In the genomic region with DNA sequence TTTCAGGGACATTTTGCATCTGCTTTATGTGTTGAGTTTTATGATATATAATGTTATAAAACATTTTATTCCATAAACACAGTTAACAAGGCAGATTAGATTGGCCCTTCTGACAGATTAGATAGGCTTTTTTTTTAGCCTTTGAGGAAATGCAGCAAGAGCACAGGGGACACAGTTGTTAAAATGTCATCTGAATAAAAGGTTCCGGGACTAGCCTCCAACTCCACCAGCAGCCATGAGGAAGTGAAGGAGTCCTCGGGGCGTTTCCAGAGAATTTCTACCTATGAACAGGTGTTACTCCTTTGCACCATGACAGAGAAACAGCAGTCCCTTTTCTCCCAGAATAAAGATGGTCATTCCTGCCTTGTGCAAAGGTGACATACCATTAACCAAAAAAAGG, we compare ENCODE assay signal across 29 cellular contexts.
"Had no signal": no experiment of that assay in that cellular context is flagged by ENCODE, and none has a peak within 500 bp of the region (broad histone marks: within the 10 kb centered on the region; RNA-seq: fewer than 3 reads in every experiment).

No MANE protein-coding gene starts in this region.

- H3K27me3 ChIP-seq: breast epithelium, SJCRH30 had no signal

- H3K27ac ChIP-seq: breast epithelium, SJCRH30, SK-N-MC, WERI-Rb-1 had no signal

- FAIRE-seq: K562, TTC549 had no signal

- H3K4me3 ChIP-seq: breast epithelium, K562, SJCRH30, SK-N-MC had no signal

- H3K36me3 ChIP-seq: breast epithelium, SJCRH30, WERI-Rb-1 had no signal

- H3K36me3 Mint-ChIP-seq: activated naive CD8-positive, alpha-beta T cell treated with anti-CD3 and anti-CD28 coated beads for 36 hours had no signal

- H3K4me3 Mint-ChIP-seq: activated CD8-positive, alpha-beta T cell treated with anti-CD3 and anti-CD28 coated beads for 36 hours; activated naive CD8-positive, alpha-beta T cell treated with anti-CD3 and anti-CD28 coated beads for 36 hours; activated T-cell treated with anti-CD3 and anti-CD28 coated beads, Interleukin-2, amount 50 U/mL, for 72 hours; activated T-helper 17 cell treated with anti-CD3 and anti-CD28 coated beads, Interleukin-2, amount 50 U/mL, for 72 hours had no signal

- H3K27ac Mint-ChIP-seq: activated CD8-positive, alpha-beta T cell treated with anti-CD3 and anti-CD28 coated beads for 36 hours; activated naive CD8-positive, alpha-beta T cell treated with anti-CD3 and anti-CD28 coated beads for 36 hours; activated T-cell treated with anti-CD3 and anti-CD28 coated beads, Interleukin-2, amount 50 U/mL, for 72 hours; activated T-helper 17 cell treated with anti-CD3 and anti-CD28 coated beads, Interleukin-2, amount 50 U/mL, for 72 hours had no signal

- DNase-seq: activated CD4-positive, alpha-beta T cell treated with anti-CD3 and anti-CD28 coated beads for 1 hour; activated CD4-positive, alpha-beta T cell treated with anti-CD3 and anti-CD28 coated beads for 48 hours; activated CD4-positive, alpha-beta T cell treated with anti-CD3 and anti-CD28 coated beads, Interleukin-2, amount 50 U/mL, for 4 hours; activated CD4-positive, CD25-positive, alpha-beta regulatory T cell; activated CD8-positive, alpha-beta T cell treated with anti-CD3 and anti-CD28 coated beads for 36 hours; activated effector memory CD4-positive, alpha-beta T cell treated with anti-CD3 and anti-CD28 coated beads, Interleukin-2, amount 50 U/mL, for 16 hours; activated naive CD4-positive, alpha-beta T cell; activated naive CD4-positive, alpha-beta T cell treated with anti-CD3 and anti-CD28 coated beads, Interleukin-2, amount 50 U/mL, for 16 hours; activated naive CD8-positive, alpha-beta T cell treated with anti-CD3 and anti-CD28 coated beads for 36 hours; activated T-cell treated with anti-CD3 and anti-CD28 coated beads, Interleukin-2, amount 50 U/mL, for 1 hour; activated T-cell treated with anti-CD3 and anti-CD28 coated beads, Interleukin-2, amount 50 U/mL, for 72 hours; amniotic stem cell; aorta; NCI-H1105; NCI-H1436; NCI-H1694; NCI-H1930; NCI-H2081 treated with DMSO at 0.1 percent for 48 hours; NCI-H345; NCI-H524 treated with DMSO at 0.1 percent for 48 hours; NK-92 treated with Interleukin-12 subunit alpha and Interleukin-12 subunit beta, amount 100 ng/mL, for 24 hours; Right ventricle myocardium superior; SJCRH30; WERI-Rb-1 had no signal

- ATAC-seq: activated CD8-positive, alpha-beta T cell treated with anti-CD3 and anti-CD28 coated beads for 36 hours; activated T-cell treated with anti-CD3 and anti-CD28 coated beads, Interleukin-2, amount 50 U/mL, for 72 hours; activated T-helper 17 cell treated with anti-CD3 and anti-CD28 coated beads, Interleukin-2, amount 50 U/mL, for 72 hours; K562 had no signal

- H3K9me3 Mint-ChIP-seq: activated CD8-positive, alpha-beta T cell treated with anti-CD3 and anti-CD28 coated beads for 36 hours; activated naive CD8-positive, alpha-beta T cell treated with anti-CD3 and anti-CD28 coated beads for 36 hours; activated T-cell treated with anti-CD3 and anti-CD28 coated beads, Interleukin-2, amount 50 U/mL, for 72 hours; activated T-helper 17 cell treated with anti-CD3 and anti-CD28 coated beads, Interleukin-2, amount 50 U/mL, for 72 hours had no signal

- H3K9me3 ChIP-seq: breast epithelium, SJCRH30 had no signal

- H3K4me1 Mint-ChIP-seq: activated naive CD8-positive, alpha-beta T cell treated with anti-CD3 and anti-CD28 coated beads for 36 hours; activated T-helper 17 cell treated with anti-CD3 and anti-CD28 coated beads, Interleukin-2, amount 50 U/mL, for 72 hours had no signal

- H3K4me1 ChIP-seq: breast epithelium, SJCRH30 had no signal
